ENCODE assay signal across 7 cellular contexts in the genomic region with DNA sequence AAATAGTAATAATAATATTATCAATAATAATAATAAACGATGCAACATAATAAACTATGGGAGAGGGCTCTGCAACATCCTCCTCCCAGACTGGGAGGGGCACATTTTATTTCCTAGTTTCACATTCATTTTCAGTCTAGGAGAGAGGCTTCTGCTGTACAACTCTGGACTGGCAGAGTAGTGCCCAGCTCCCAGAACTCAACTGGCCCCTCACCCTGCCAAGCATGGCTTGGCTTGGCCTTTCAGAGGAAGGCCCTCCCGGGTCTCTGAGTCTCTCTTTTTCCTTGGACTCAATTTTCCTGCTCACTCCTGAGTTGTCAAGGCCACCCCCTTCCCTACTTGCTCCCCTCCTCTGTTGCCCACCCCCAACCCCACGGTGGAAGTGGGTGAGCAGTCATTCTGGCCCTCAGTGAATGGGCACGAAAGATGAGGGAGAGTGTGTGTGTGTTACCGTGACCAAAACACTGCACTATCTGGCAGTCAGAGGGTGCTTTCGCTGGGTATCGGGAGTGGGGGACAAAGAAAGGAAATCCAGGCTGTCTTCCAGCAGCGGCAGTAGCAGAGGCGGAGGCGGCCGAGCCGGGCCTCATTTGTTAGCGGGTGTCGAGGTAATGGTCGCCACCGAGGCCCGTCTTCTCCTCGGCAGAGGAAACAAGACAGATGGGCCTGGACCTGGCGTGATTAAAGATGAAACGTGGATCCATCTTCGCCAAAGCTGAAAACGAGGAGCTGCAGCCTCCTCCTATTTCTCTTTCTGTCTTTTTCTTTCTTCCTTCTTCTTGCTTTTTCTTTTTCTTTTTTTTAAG. TPM values are rescaled to one million over a fixed set of nuclear protein-coding genes. Genes with fewer than 3 reads are reported as not detected.
DNase-seq lines count a peak whose midpoint lies in the region; ATAC-seq and TF ChIP-seq lines count a peak whose summit lies in the region.

No MANE protein-coding gene starts in this region.

- H3K27me3 ChIP-seq in gastroesophageal sphincter (no peaks in the 10 kb centered on the region), spleen (replicated peaks in 1 of 7) (peaks cover 0 to 61% (median 41%) of the 10 kb centered on the region in 7 donors), BE2C (peaks cover 96% of the 10 kb centered on the region)

- WGBS in gastroesophageal sphincter (ENCODE audit: low coverage in 1 of 2), 2 donors: 15 to 19% methylated on average over 13 to 17 of the region's 22 CpGs
- WGBS in spleen, 5 donors: 48 to 65% (median 61%) methylated on average over 22 of the region's 22 CpGs

- H3K4me1 ChIP-seq in gastroesophageal sphincter (peaks cover 12 to 90% (median 19%) of the 10 kb centered on the region in 3 donors), spleen (peaks cover 5 to 65% (median 40%) of the 10 kb centered on the region in 6 donors), BE2C (no peaks in the 10 kb centered on the region)

- intact Hi-C loops in spleen (cut with DNase I; ENCODE audit: low total_unique reads): no loop called here

- no peak for TF ChIP-seq EP300 in gastroesophageal sphincter (IDR thresholded peaks at IDR 0.05)

- no peaks in the 10 kb centered on the region for H3K36me3 ChIP-seq in gastroesophageal sphincter
- H3K36me3 ChIP-seq in spleen: no peaks in the 10 kb centered on the region
- no peaks in the 10 kb centered on the region for H3K36me3 ChIP-seq in BE2C

- H3K4me3 ChIP-seq in WI38 (ENCODE audit: low read depth, low read length) (peak overlapping the region; percentile 79), gastroesophageal sphincter (peak overlapping the region; percentile 66 to 81), spleen (peak overlapping the region in 3 of 8 donors; percentile 55 to 85 (median 70)), BE2C (ENCODE audit: low read depth, low read length) (no peak overlapping the region)

- H3K9me3 ChIP-seq in gastroesophageal sphincter: no peaks in the 10 kb centered on the region
- no peaks in the 10 kb centered on the region for H3K9me3 ChIP-seq in spleen
- no peaks in the 10 kb centered on the region for H3K9me3 ChIP-seq in BE2C

- DNase-seq in HCEC 1CT (peak; percentile 39), spleen (no peak), HuH-7 (ENCODE audit: low spot score) (no peak), BE2C (no peak)

- ATAC-seq in gastroesophageal sphincter (no peak), GM21528 (IDR thresholded peaks at IDR 0.05; ENCODE audit: low FRiP score, unreplicated experiment) (no peak)

- peak overlapping the region; percentile 97 to 98 (median 97) for H3K27ac ChIP-seq in gastroesophageal sphincter
- H3K27ac ChIP-seq in spleen: peak overlapping the region; percentile 23 to 89 (median 81)

- TF ChIP-seq POLR2A in gastroesophageal sphincter (IDR thresholded peaks at IDR 0.05): no peak
- no peak for TF ChIP-seq POLR2A in spleen (IDR thresholded peaks at IDR 0.05)

- TF ChIP-seq CTCF in WI38 (IDR thresholded peaks at IDR 0.05; ENCODE audit: low read depth, low read length) (no peak), gastroesophageal sphincter (IDR thresholded peaks at IDR 0.05) (no peak), spleen (IDR thresholded peaks at IDR 0.05 in 8 of 11, conservative IDR thresholded peaks at IDR 0.05 in 3 of 11) (no peak), BE2C (IDR thresholded peaks at IDR 0.05; ENCODE audit: low read depth, low read length) (no peak)

RNA-seq across cellular contexts. Expression of a gene that starts 2.3 kb away (rescaled TPM):
- total RNA-seq in gastroesophageal sphincter (10 to 100 TPM in 1 of 4 donors, 1 to 10 TPM in 3; 3.0 to 12.9 (median 6.9) TPM), spleen (1 to 10 TPM; 1.9 to 6.4 (median 3.6) TPM)
- 1 to 10 TPM; 2.3 to 2.7 (median 2.4) TPM for polyA plus RNA-seq in spleen
- polyA plus RNA-seq in BE2C (2012; ENCODE audit: insufficient read depth, insufficient read length, low read depth): not detected

RNA-seq across cellular contexts. Expression of a gene that starts 14.2 kb away (rescaled TPM):
- total RNA-seq in gastroesophageal sphincter: 10 to 100 TPM; 11.4 to 48.7 (median 24.2) TPM
- 10 to 100 TPM in 4 of 7 donors, 1 to 10 TPM in 3; 6.8 to 23.1 (median 10.4) TPM for total RNA-seq in spleen
- polyA plus RNA-seq in spleen: 1 to 10 TPM; 3.6 to 7.8 (median 6.5) TPM
- not detected for polyA plus RNA-seq in BE2C (2012; ENCODE audit: insufficient read depth, insufficient read length, low read depth)

RNA-seq across cellular contexts. Expression of a gene that starts 17.7 kb away (rescaled TPM):
- total RNA-seq in gastroesophageal sphincter: 1 to 10 TPM in 3 of 4 donors, under 1 TPM in 1; 0.27 to 2.7 (median 1.4) TPM
- total RNA-seq in spleen: 1 to 10 TPM in 3 of 7 donors, under 1 TPM in 4; 0.43 to 2.6 (median 0.67) TPM
- polyA plus RNA-seq in spleen: 1 to 10 TPM in 2 of 3 donors, under 1 TPM in 1; 0.91 to 1.5 (median 1.3) TPM
- polyA plus RNA-seq in BE2C (2012; ENCODE audit: insufficient read depth, insufficient read length, low read depth): not detected

RNA-seq across cellular contexts. Expression of a gene that starts 28.9 kb away (rescaled TPM):
- 10 to 100 TPM in 1 of 4 donors, 1 to 10 TPM in 3; 4.9 to 40.1 (median 5.1) TPM for total RNA-seq in gastroesophageal sphincter
- 1 to 10 TPM; 1.2 to 4.5 (median 3.3) TPM for total RNA-seq in spleen
- 1 to 10 TPM; 1.7 to 3.4 (median 2.1) TPM for polyA plus RNA-seq in spleen
- not detected for polyA plus RNA-seq in BE2C (2012; ENCODE audit: insufficient read depth, insufficient read length, low read depth)

RNA-seq across cellular contexts. Expression of a gene that starts 31.0 kb away (rescaled TPM):
- total RNA-seq in gastroesophageal sphincter (10 to 100 TPM; 28.7 to 65.2 (median 38.8) TPM), spleen (10 to 100 TPM in 4 of 7 donors, 1 to 10 TPM in 3; 5.9 to 21.9 (median 10.2) TPM)
- polyA plus RNA-seq in spleen: 1 to 10 TPM; 7.2 to 8.2 (median 8.0) TPM
- polyA plus RNA-seq in BE2C (2012; ENCODE audit: insufficient read depth, insufficient read length, low read depth): not detected
